ENCODE assay signal across 12 cellular contexts in the genomic region with DNA sequence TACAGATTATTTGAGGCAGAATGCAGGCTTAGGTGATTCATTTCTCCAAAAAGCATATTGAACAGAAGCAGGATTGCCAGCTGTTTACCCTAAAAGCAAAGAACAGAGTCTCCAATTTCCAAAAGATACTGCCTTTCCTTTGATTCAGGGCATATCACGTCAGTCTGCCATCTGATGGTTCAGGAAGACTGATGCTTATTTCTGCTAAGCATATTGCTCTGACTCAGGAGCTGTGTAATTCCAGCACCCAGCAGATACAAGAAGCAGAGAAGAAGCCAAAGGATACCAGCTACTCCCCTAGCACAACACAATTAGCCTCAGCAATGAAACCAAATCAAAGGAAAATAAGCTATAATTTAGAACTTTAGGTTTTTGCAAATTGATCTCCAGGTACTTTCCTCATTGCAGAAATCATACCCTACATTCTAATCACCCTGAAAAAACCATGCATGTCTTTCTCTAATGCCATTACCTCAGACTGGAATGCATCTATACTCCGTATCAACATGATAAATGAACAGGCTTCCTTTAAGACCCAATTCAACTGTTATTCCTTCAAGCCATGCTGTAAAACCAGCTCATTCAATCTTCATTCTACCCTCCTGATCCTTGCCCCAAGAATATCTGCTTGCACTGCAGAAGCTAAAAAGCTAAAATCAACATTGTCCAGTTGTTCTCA. TPM values are rescaled to one million over a fixed set of nuclear protein-coding genes. Genes with fewer than 3 reads are reported as not detected.
DNase-seq lines count a peak whose midpoint lies in the region; ATAC-seq, FAIRE-seq and TF ChIP-seq lines count a peak whose summit lies in the region.
"Had no signal": no experiment of that assay in that cellular context is flagged by ENCODE, and none has a peak within 500 bp of the region (broad histone marks: within the 10 kb centered on the region; RNA-seq: fewer than 3 reads in every experiment).

No MANE protein-coding gene starts in this region.

- POLR2A ChIA-PET in T-cell (lab: Charles Lee): interaction anchor here (0.5 to 0.9 kb wide), 5 partner anchors 12 to 62 kb away, joined by 3 to 13 read pairs (median 3); no protein-coding TSS in a partner anchor

- no peak for DNase-seq in activated naive CD4-positive, alpha-beta T cell treated with anti-CD3 and anti-CD28 coated beads, Interleukin-2, amount 50 U/mL, for 72 hours (ENCODE audit: low spot score in 2 of 2)
- no peak for DNase-seq in activated naive CD4-positive, alpha-beta T cell treated with anti-CD3 and anti-CD28 coated beads, Interleukin-2, amount 10 ng/mL, durations not matched to agents 7 days and 5 days
- no peak for DNase-seq in T-cell
- DNase-seq in hepatic stellate cell (ENCODE audit: low spot score): peak; percentile 15
- DNase-seq in stromal cell of bone marrow (ENCODE audit: low read depth): peak; percentile 27
- no peak for DNase-seq in effector CD8-positive, alpha-beta T cell (lab: John Stamatoyannopoulos, UW)
- no peak for DNase-seq in GM12892 (ENCODE audit: insufficient read length)
- DNase-seq: activated CD4-positive, alpha-beta T cell treated with anti-CD3 and anti-CD28 coated beads, Interleukin-2, amount 10 ng/mL, durations not matched to agents 7 days and 5 days; MV-4-11; naive B cell; testis had no signal

- ATAC-seq in activated naive CD4-positive, alpha-beta T cell treated with anti-CD3 and anti-CD28 coated beads, Interleukin-2, amount 50 U/mL, for 72 hours: peak; percentile 63 to 66
- peak in 2 of 4 experiments; percentile 32 to 39 for ATAC-seq in T-cell (replicated peaks in 1 of 4)
- no peak for ATAC-seq in GM18498 (IDR thresholded peaks at IDR 0.05; ENCODE audit: unreplicated experiment)

- peaks cover 34% of the 10 kb centered on the region for H3K4me1 Mint-ChIP-seq in activated naive CD4-positive, alpha-beta T cell treated with anti-CD3 and anti-CD28 coated beads, Interleukin-2, amount 10 ng/mL, durations not matched to agents 7 days and 5 days
- peaks cover 64 to 88% (median 86%) of the 10 kb centered on the region in 3 donors for H3K4me1 Mint-ChIP-seq in T-cell

- no peak for FAIRE-seq in GM12892 (lab: Jason Lieb, UNC)

- no peaks in the 10 kb centered on the region for H3K9me3 Mint-ChIP-seq in activated naive CD4-positive, alpha-beta T cell treated with anti-CD3 and anti-CD28 coated beads, Interleukin-2, amount 50 U/mL, for 72 hours
- no peaks in the 10 kb centered on the region for H3K9me3 Mint-ChIP-seq in activated naive CD4-positive, alpha-beta T cell treated with anti-CD3 and anti-CD28 coated beads, Interleukin-2, amount 10 ng/mL, durations not matched to agents 7 days and 5 days
- no peaks in the 10 kb centered on the region for H3K9me3 Mint-ChIP-seq in T-cell
- H3K9me3 Mint-ChIP-seq: activated CD4-positive, alpha-beta T cell treated with anti-CD3 and anti-CD28 coated beads, Interleukin-2, amount 10 ng/mL, durations not matched to agents 7 days and 5 days; naive B cell had no signal

- no peaks in the 10 kb centered on the region for H3K27me3 Mint-ChIP-seq in activated naive CD4-positive, alpha-beta T cell treated with anti-CD3 and anti-CD28 coated beads, Interleukin-2, amount 10 ng/mL, durations not matched to agents 7 days and 5 days
- H3K27me3 Mint-ChIP-seq in T-cell: no peaks in the 10 kb centered on the region
- H3K27me3 Mint-ChIP-seq: activated CD4-positive, alpha-beta T cell treated with anti-CD3 and anti-CD28 coated beads, Interleukin-2, amount 10 ng/mL, durations not matched to agents 7 days and 5 days; naive B cell had no signal

- CTCF ChIA-PET in activated naive CD4-positive, alpha-beta T cell treated with anti-CD3 and anti-CD28 coated beads, Interleukin-2, amount 10 ng/mL, durations not matched to agents 7 days and 5 days (lab: Charles Lee): interaction anchor here (0.8 to 1.0 kb wide), 2 partner anchors 48 to 75 kb away, joined by 3 read pairs; no protein-coding TSS in a partner anchor
- CTCF ChIA-PET in T-cell (lab: Charles Lee): interaction anchor here in 1 of 2 donors (0.5 to 1.4 kb wide), 8 partner anchors 12 to 79 kb away, joined by 3 to 5 read pairs (median 4); no protein-coding TSS in a partner anchor

- H3K36me3 Mint-ChIP-seq in activated naive CD4-positive, alpha-beta T cell treated with anti-CD3 and anti-CD28 coated beads, Interleukin-2, amount 50 U/mL, for 72 hours: no peaks in the 10 kb centered on the region
- H3K36me3 Mint-ChIP-seq in activated naive CD4-positive, alpha-beta T cell treated with anti-CD3 and anti-CD28 coated beads, Interleukin-2, amount 10 ng/mL, durations not matched to agents 7 days and 5 days: peaks cover 16% of the 10 kb centered on the region
- H3K36me3 Mint-ChIP-seq in T-cell: peaks cover 3% of the 10 kb centered on the region

- no peak overlapping the region for H3K4me3 Mint-ChIP-seq in activated naive CD4-positive, alpha-beta T cell treated with anti-CD3 and anti-CD28 coated beads, Interleukin-2, amount 10 ng/mL, durations not matched to agents 7 days and 5 days
- H3K4me3 Mint-ChIP-seq in T-cell: peak overlapping the region; percentile 15 to 47 (median 40)
- H3K4me3 Mint-ChIP-seq: activated CD4-positive, alpha-beta T cell treated with anti-CD3 and anti-CD28 coated beads, Interleukin-2, amount 10 ng/mL, durations not matched to agents 7 days and 5 days had no signal

- no peak for TF ChIP-seq POLR2A in GM12892 (IDR thresholded peaks at IDR 0.05; ENCODE audit: low read depth, low read length)

- H3K27ac Mint-ChIP-seq in activated naive CD4-positive, alpha-beta T cell treated with anti-CD3 and anti-CD28 coated beads, Interleukin-2, amount 50 U/mL, for 72 hours: no peak overlapping the region
- H3K27ac Mint-ChIP-seq in activated naive CD4-positive, alpha-beta T cell treated with anti-CD3 and anti-CD28 coated beads, Interleukin-2, amount 10 ng/mL, durations not matched to agents 7 days and 5 days: no peak overlapping the region
- H3K27ac Mint-ChIP-seq in T-cell: peak overlapping the region in 1 of 2 donors; percentile 25

RNA-seq across cellular contexts. Expression of a gene that starts 55.1 kb away (rescaled TPM):
- total RNA-seq in activated naive CD4-positive, alpha-beta T cell treated with anti-CD3 and anti-CD28 coated beads, Interleukin-2, amount 50 U/mL, for 72 hours: 10 to 100 TPM; 38.3 to 51.4 TPM
- 10 to 100 TPM; 51.9 to 78.8 (median 60.0) TPM for total RNA-seq in T-cell
- polyA plus RNA-seq in GM12892 (2012; ENCODE audit: missing spikeins): 48.9 TPM

Comparison
In these comparisons a context has a peak if more than half of its experiments do, and no peak if none do; other contexts are left out.
1. DNase-seq: peak in hepatic stellate cell (single experiment) and stromal cell of bone marrow (single experiment); none in activated naive CD4-positive, alpha-beta T cell treated with anti-CD3 and anti-CD28 coated beads, Interleukin-2, amount 50 U/mL, for 72 hours (0 of 2), activated naive CD4-positive, alpha-beta T cell treated with anti-CD3 and anti-CD28 coated beads, Interleukin-2, amount 10 ng/mL, durations not matched to agents 7 days and 5 days (single experiment), T-cell (0 of 34), effector CD8-positive, alpha-beta T cell (single experiment) and GM12892 (single experiment).